In the genomic region with DNA sequence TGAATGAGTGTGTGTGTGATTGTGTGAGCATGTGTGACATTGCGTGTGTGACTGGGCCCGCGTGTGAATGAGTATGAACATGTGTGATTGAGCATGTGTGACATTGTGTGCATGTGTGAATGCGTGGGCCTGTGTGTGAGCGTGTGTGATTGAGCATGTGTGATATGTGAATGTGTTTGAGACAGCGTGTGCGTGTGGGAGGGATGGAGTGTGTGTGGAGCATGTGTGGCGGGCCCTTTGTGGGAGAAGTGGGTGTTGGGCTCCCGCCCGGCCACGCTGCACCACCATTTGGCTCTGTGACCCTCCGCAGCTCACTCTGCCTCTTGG, we compare ENCODE assay signal across 16 cellular contexts. TPM values are rescaled to one million over a fixed set of nuclear protein-coding genes. Genes with fewer than 3 reads are reported as not detected.
A peak's percentile ranks its signal among the peaks of the same experiment; 100 is the strongest.
DNase-seq lines count a peak whose midpoint lies in the region; ATAC-seq, FAIRE-seq and TF ChIP-seq lines count a peak whose summit lies in the region.
"Had no signal": no experiment of that assay in that cellular context is flagged by ENCODE, and none has a peak within 500 bp of the region (broad histone marks: within the 10 kb centered on the region; RNA-seq: fewer than 3 reads in every experiment).

No MANE protein-coding gene starts in this region.

- 94% methylated on average over 12 of the region's 12 CpGs for WGBS in K562 (ENCODE audit: insufficient coverage, low coverage, missing lambda C conversion rate)

- BruUV-seq in K562 (replicated peaks; lab: Mats Ljungman, UMichigan): no TSS peak

- H3K9me3 Mint-ChIP-seq in natural killer cell: no peaks in the 10 kb centered on the region
- H3K9me3 Mint-ChIP-seq: CD8-positive, alpha-beta T cell; HFFc6 had no signal

- CTCF ChIA-PET in HEK293 (lab: Yijun Ruan, JAX): no interaction called here
- CTCF ChIA-PET in K562 (lab: Yijun Ruan, JAX; ENCODE audit: low intra/inter-chr PET ratio): interaction anchor here (0.6 kb wide), 1 partner anchor 34 kb away, joined by 3 read pairs; no protein-coding TSS in a partner anchor

- FAIRE-seq in K562 (lab: Jason Lieb, UNC): no peak
- FAIRE-seq: A549, H54 had no signal

- intact Hi-C loops in K562 (cut with micrococcal nuclease): no loop called here
- intact Hi-C loops in natural killer cell (cut with micrococcal nuclease): no loop called here

- peaks cover 18% of the 10 kb centered on the region for H3K9me1 ChIP-seq in K562 (ENCODE audit: control insufficient read depth, insufficient read depth, low read length)

- H3K4me2 ChIP-seq in BLaER1 treated with 17β-estradiol and CSF1 and Interleukin-3, amounts not matched to agents 10 nM and 100 nM: peak overlapping the region in 8 of 11 experiments; percentile 65 to 85 (median 78); a peak in 12 of 22 replicates
- no peak overlapping the region for H3K4me2 ChIP-seq in K562 (ENCODE audit: insufficient read depth, low read length)
- H3K4me2 ChIP-seq: A549 had no signal

- in situ Hi-C loops in K562 (cut with MboI): no loop called here

- no peak overlapping the region for H3K4me3 Mint-ChIP-seq in natural killer cell
- H3K4me3 Mint-ChIP-seq: CD8-positive, alpha-beta T cell; HFFc6 had no signal

- no peaks in the 10 kb centered on the region for H3K9me3 ChIP-seq in BLaER1 treated with 17β-estradiol and CSF1 and Interleukin-3, amounts not matched to agents 10 nM and 100 nM (replicated peaks in 1 of 11)
- H3K9me3 ChIP-seq in HEK293 (ENCODE audit: control insufficient read depth, insufficient read depth, low read depth, low read length) (no peaks in the 10 kb centered on the region), K562 (replicated peaks; ENCODE audit: control insufficient read depth, insufficient read depth, low read depth, low read length) (no peaks in the 10 kb centered on the region)
- H3K9me3 ChIP-seq: A549 had no signal

- H3K36me3 ChIP-seq in BLaER1 treated with 17β-estradiol and CSF1 and Interleukin-3, amounts not matched to agents 10 nM and 100 nM: no peaks in the 10 kb centered on the region
- H3K36me3 ChIP-seq in HEK293 (ENCODE audit: control insufficient read depth in 2 of 2, insufficient read depth in 1 of 2, low read length in 2 of 2) (no peaks in the 10 kb centered on the region), K562 (ENCODE audit: control insufficient read depth, insufficient read depth, low read length) (peaks cover 74% of the 10 kb centered on the region)

- H4K20me1 ChIP-seq in BLaER1 treated with 17β-estradiol and CSF1 and Interleukin-3, amounts not matched to agents 10 nM and 100 nM: peaks cover 64 to 95% (median 86%) of the 10 kb centered on the region in 11 experiments
- peaks cover 89% of the 10 kb centered on the region for H4K20me1 ChIP-seq in K562 (replicated peaks; ENCODE audit: control insufficient read depth, insufficient read depth, low read length)

- peak overlapping the region in 2 of 11 experiments; percentile 24 to 25; a peak in 1 of 22 replicates for H3K9ac ChIP-seq in BLaER1 treated with 17β-estradiol and CSF1 and Interleukin-3, amounts not matched to agents 10 nM and 100 nM
- peak overlapping the region in 1 of 2 experiments; percentile 71; a peak in 2 of 4 replicates for H3K9ac ChIP-seq in K562 (ENCODE audit: insufficient read depth in 1 of 2, low read depth in 2 of 2, low read length in 2 of 2)
- H3K9ac ChIP-seq: GM23248 had no signal

- peaks cover 0 to 56% (median 0%) of the 10 kb centered on the region in 11 experiments; a peak in 7 of 22 replicates for H3K27me3 ChIP-seq in BLaER1 treated with 17β-estradiol and CSF1 and Interleukin-3, amounts not matched to agents 10 nM and 100 nM
- H3K27me3 ChIP-seq in K562 (ENCODE audit: control insufficient read depth in 2 of 2, insufficient read depth in 2 of 2, low read length in 2 of 2): no peaks in the 10 kb centered on the region; a peak in 1 of 5 replicates

- H3K27ac Mint-ChIP-seq in natural killer cell: no peak overlapping the region
- H3K27ac Mint-ChIP-seq: CD8-positive, alpha-beta T cell; HFFc6 had no signal

- H3K27ac ChIP-seq in BLaER1 treated with 17β-estradiol and CSF1 and Interleukin-3, amounts not matched to agents 10 nM and 100 nM: no peak overlapping the region
- H3K27ac ChIP-seq in HEK293 (ENCODE audit: extremely low read depth, low read depth, low read length) (no peak overlapping the region), K562 (ENCODE audit: extremely low read depth, low read depth, low read length) (peak overlapping the region; percentile 70; the same call in 2 of the 3 replicates)
- H3K27ac ChIP-seq: A549, GM23248 had no signal

- no peak; the same call in 1 of the 2 replicates for TF ChIP-seq POLR2A in K562 (conservative IDR thresholded peaks at IDR 0.05)

- peaks cover 99% of the 10 kb centered on the region for H3K79me2 ChIP-seq in K562 (ENCODE audit: control insufficient read depth, insufficient read depth, low read length)

- no peak for TF ChIP-seq RAD21 in K562 (CRISPR knock-in tag; conservative IDR thresholded peaks at IDR 0.05 in 1 of 2, IDR thresholded peaks at IDR 0.05 in 1 of 2)

- ATAC-seq in K562 (no peak), GM18907 (IDR thresholded peaks at IDR 0.05; ENCODE audit: unreplicated experiment) (no peak), natural killer cell (no peak)
- ATAC-seq: A549; CD8-positive, alpha-beta T cell had no signal

- TF ChIP-seq CTCF in HEK293 (tag by site-specific recombination; IDR thresholded peaks at IDR 0.05): no peak
- no peak for TF ChIP-seq CTCF in K562 (IDR thresholded peaks at IDR 0.05 in 2 of 3, conservative IDR thresholded peaks at IDR 0.05 in 1 of 3; ENCODE audit: insufficient read depth in 2 of 3, low read depth in 1 of 3, low read length in 3 of 3)
- TF ChIP-seq CTCF in natural killer cell (IDR thresholded peaks at IDR 0.05): no peak

- H3K27me3 Mint-ChIP-seq in natural killer cell (ENCODE audit: low read depth in 2 of 2): no peaks in the 10 kb centered on the region

- peaks cover 25 to 100% (median 90%) of the 10 kb centered on the region in 10 experiments for H3K4me1 ChIP-seq in BLaER1 treated with 17β-estradiol and CSF1 and Interleukin-3, amounts not matched to agents 10 nM and 100 nM
- H3K4me1 ChIP-seq in HEK293 (ENCODE audit: control insufficient read depth, insufficient read depth, low read length) (no peaks in the 10 kb centered on the region), K562 (replicated peaks in 1 of 2; ENCODE audit: control insufficient read depth in 2 of 2, insufficient read depth in 2 of 2, low read length in 2 of 2) (peaks cover 48 to 77% of the 10 kb centered on the region in 2 experiments)
- H3K4me1 ChIP-seq: A549 had no signal

- DNase-seq in K562 (ENCODE audit: extremely low read depth in 1 of 4, low spot score in 3 of 4) (no peak), natural killer cell (no peak), ureter (ENCODE audit: low spot score) (no peak)
- DNase-seq: AML-193; Calu3; CD8-positive, alpha-beta T cell; DMS79 treated with DMSO at 0.1 percent for 48 hours; GF-D8; GM23248; HCEC 1CT; HFFc6 had no signal

- POLR2A ChIA-PET in HEK293 (lab: Yijun Ruan, JAX) (no interaction called here), K562 (lab: Yijun Ruan, JAX) (interaction anchor here (0.8 kb wide), 3 partner anchors 9 to 55 kb away, joined by 3 to 4 read pairs (median 3); no protein-coding TSS in a partner anchor)

- no peak for TF ChIP-seq EP300 in K562 (IDR thresholded peaks at IDR 0.05; ENCODE audit: low read length)

- peaks cover 16 to 54% of the 10 kb centered on the region in 2 donors for H3K4me1 Mint-ChIP-seq in natural killer cell

- H3K36me3 Mint-ChIP-seq in natural killer cell: no peaks in the 10 kb centered on the region
- H3K36me3 Mint-ChIP-seq: CD8-positive, alpha-beta T cell had no signal

- no peak overlapping the region for H2AFZ ChIP-seq in K562 (ENCODE audit: low read depth, low read length)
- H2AFZ ChIP-seq: GM23248 had no signal

- no peak overlapping the region for H3K4me3 ChIP-seq in BLaER1 treated with 17β-estradiol and CSF1 and Interleukin-3, amounts not matched to agents 10 nM and 100 nM
- H3K4me3 ChIP-seq in HEK293 (ENCODE audit: low read depth, low read length) (no peak overlapping the region), K562 (no peak overlapping the region)
- H3K4me3 ChIP-seq: A549, GM23248 had no signal

TF ChIP-seq in K562, 482 proteins besides CTCF, POLR2A, EP300 and RAD21 (continues in another document):
- TF ChIP-seq TARDBP (IDR thresholded peaks at IDR 0.05) (peak; percentile 28; the same call in 1 of the 2 replicates), ZBTB43 (CRISPR knock-in tag; IDR thresholded peaks at IDR 0.05) (peak; percentile 77; the same call in 1 of the 2 replicates)

RNA-seq across cellular contexts. Expression of gene GSE1, which starts 22.7 kb away (rescaled TPM):
- total RNA-seq in K562 (2011; cell fraction: chromatin; rRNA removed; ENCODE audit: low replicate concordance): 692 and 1,066 TPM in 2 replicates
- total RNA-seq in K562 (2011; cell fraction: nucleolus; rRNA removed): 409 and 435 TPM in 2 replicates
- 438 and 467 TPM in 2 replicates for total RNA-seq in K562 (2011; cell fraction: nucleoplasm; rRNA removed)
- total RNA-seq in K562 (2014; rRNA removed) (89.1 and 104 TPM in 2 replicates), K562 (2014; rRNA removed; fragmentation: Illumina TruSeq; extraction: Trizol) (40.9 and 41.8 TPM in 2 replicates), K562 (2015; rRNA removed; fragmentation: Illumina TruSeq; extraction: Trizol) (57.9 and 60.6 TPM in 2 replicates), K562 (2021) (208 and 244 TPM in 2 replicates), natural killer cell (100 to 1,000 TPM; 232 to 277 (median 233) TPM), ureter (49.8 TPM)
- polyA plus RNA-seq in K562 (2011; rRNA removed) (54.2 and 64.0 TPM in 2 replicates), K562 (2014; fragmentation: Illumina TruSeq; extraction: Trizol) (116 and 138 TPM in 2 replicates), K562 (2014; fragmentation: Nextera tagmentation; extraction: Ambion mirVana) (10 to 100 TPM; 12.2 to 15.8 TPM), K562 (2014; rRNA removed) (101 and 116 TPM in 2 replicates)
- polyA plus RNA-seq in K562 (2011; cell fraction: cytosol; rRNA removed): 54.1 and 55.3 TPM in 2 replicates
- polyA plus RNA-seq in K562 (2011; cell fraction: nucleus; rRNA removed): 210 and 277 TPM in 2 replicates
- 113 and 125 TPM in 2 replicates for polyA plus RNA-seq in K562 (2012)
- 61.1 and 68.8 TPM in 2 replicates for polyA minus RNA-seq in K562 (2011; rRNA and poly(A)+ RNA removed)
- polyA minus RNA-seq in K562 (2011; cell fraction: cytosol; rRNA and poly(A)+ RNA removed): 106 and 121 TPM in 2 replicates
- 117 and 133 TPM in 2 replicates for polyA minus RNA-seq in K562 (2011; cell fraction: nucleus; rRNA and poly(A)+ RNA removed)
